In genomic region chr19:49486710-49487276, GRCh38 we compare ENCODE assay signal across 8 cellular contexts. TPM values are rescaled to one million over a fixed set of nuclear protein-coding genes. Genes with fewer than 3 reads are reported as not detected.
DNase-seq lines count a peak whose midpoint lies in the region; ATAC-seq and TF ChIP-seq lines count a peak whose summit lies in the region.

No MANE protein-coding gene starts in this region.

- peaks cover 37% of the 10 kb centered on the region for H3K79me2 ChIP-seq in ACC112 (ENCODE audit: control insufficient read depth, insufficient read depth, low read length, unreplicated experiment)

- H3K36me3 ChIP-seq in ACC112 (ENCODE audit: insufficient read depth, low read length), result peaks cover 30% of the 10 kb centered on the region

- peak overlapping the region; percentile 95 for H3K4me3 Mint-ChIP-seq in central memory CD8-positive, alpha-beta T cell
- peak overlapping the region; percentile 98 for H3K4me3 Mint-ChIP-seq in natural killer cell treated with Interleukin-12 subunit alpha and Interleukin-12 subunit beta and Interleukin-15 and Interleukin-18, amount 100 ng/mL, for 72 hours

- no peaks in the 10 kb centered on the region for H3K27me3 ChIP-seq in ACC112 (ENCODE audit: insufficient read depth, low read length)

- H3K4me1 ChIP-seq in ACC112 (ENCODE audit: control insufficient read depth, insufficient read depth, low read length, unreplicated experiment), result peaks cover 8% of the 10 kb centered on the region

- H3K36me3 Mint-ChIP-seq in central memory CD8-positive, alpha-beta T cell (ENCODE audit: insufficient read depth), result peaks cover 80% of the 10 kb centered on the region
- peaks cover 18% of the 10 kb centered on the region for H3K36me3 Mint-ChIP-seq in natural killer cell treated with Interleukin-12 subunit alpha and Interleukin-12 subunit beta and Interleukin-15 and Interleukin-18, amount 100 ng/mL, for 72 hours

- H3K4me3 ChIP-seq in ACC112 (ENCODE audit: low read depth, low read length) (no peak overlapping the region; the same call in 1 of the 2 replicates), LNCaP clone FGC (ENCODE audit: low read depth, low read length) (peak overlapping the region; percentile 40)

- no peak for ATAC-seq in central memory CD8-positive, alpha-beta T cell (replicated peaks; ENCODE audit: extremely low read depth, poor library complexity, severe bottlenecking)
- no peak for ATAC-seq in natural killer cell treated with Interleukin-12 subunit alpha and Interleukin-12 subunit beta and Interleukin-15 and Interleukin-18, amount 100 ng/mL, for 72 hours

- peak overlapping the region; percentile 94 for H3K27ac Mint-ChIP-seq in central memory CD8-positive, alpha-beta T cell (ENCODE audit: low read depth)
- peak overlapping the region; percentile 96 to 99 for H3K27ac Mint-ChIP-seq in natural killer cell treated with Interleukin-12 subunit alpha and Interleukin-12 subunit beta and Interleukin-15 and Interleukin-18, amount 100 ng/mL, for 72 hours

- no peaks in the 10 kb centered on the region for H3K9me3 Mint-ChIP-seq in central memory CD8-positive, alpha-beta T cell
- no peaks in the 10 kb centered on the region for H3K9me3 Mint-ChIP-seq in natural killer cell treated with Interleukin-12 subunit alpha and Interleukin-12 subunit beta and Interleukin-15 and Interleukin-18, amount 100 ng/mL, for 72 hours

- H3K4me1 Mint-ChIP-seq in central memory CD8-positive, alpha-beta T cell, result peaks cover 43% of the 10 kb centered on the region
- H3K4me1 Mint-ChIP-seq in natural killer cell treated with Interleukin-12 subunit alpha and Interleukin-12 subunit beta and Interleukin-15 and Interleukin-18, amount 100 ng/mL, for 72 hours (ENCODE audit: low read depth in 2 of 2), result peaks cover 28 to 36% of the 10 kb centered on the region in 2 donors

- H3K27ac ChIP-seq in ACC112 (ENCODE audit: low read depth, low read length), result no peak overlapping the region

- H3K27me3 Mint-ChIP-seq in central memory CD8-positive, alpha-beta T cell, result no peaks in the 10 kb centered on the region
- H3K27me3 Mint-ChIP-seq in natural killer cell treated with Interleukin-12 subunit alpha and Interleukin-12 subunit beta and Interleukin-15 and Interleukin-18, amount 100 ng/mL, for 72 hours, result no peaks in the 10 kb centered on the region

- in situ Hi-C loops in GM13977 (cut with MboI; ENCODE audit: low pct_unique_long_range_greater_than_20kb, low sequenced_read_pairs, unreplicated experiment), result no loop called here

- DNase-seq in LNCaP clone FGC (ENCODE audit: low read depth) (no peak), DMS 273 (lab: John Stamatoyannopoulos, UW; ENCODE audit: unreplicated experiment) (no peak), GM13977 (ENCODE audit: low spot score) (no peak), NCI-H1417 (lab: John Stamatoyannopoulos, UW) (no peak)
- no peak for DNase-seq in central memory CD8-positive, alpha-beta T cell (ENCODE audit: low spot score in 2 of 2)
- no peak for DNase-seq in natural killer cell treated with Interleukin-12 subunit alpha and Interleukin-12 subunit beta and Interleukin-15 and Interleukin-18, amount 100 ng/mL, for 72 hours (ENCODE audit: low spot score)
- DNase-seq in stimulated activated CD4-positive, alpha-beta T cell treated with anti-CD3 and anti-CD28 coated beads, Interleukin-4, amount 100 ng/mL, for 1 hour, result no peak

- TF ChIP-seq CTCF in LNCaP clone FGC (IDR thresholded peaks at IDR 0.05; ENCODE audit: control insufficient read depth, extremely low read depth, insufficient read depth), result no peak
- no peak for TF ChIP-seq CTCF in GM13977 (IDR thresholded peaks at IDR 0.05; ENCODE audit: extremely low read depth, insufficient read depth, missing control alignments)

- peak overlapping the region; percentile 14 for H2AFZ ChIP-seq in ACC112 (ENCODE audit: low read length, unreplicated experiment)

RNA-seq across cellular contexts. Expression of gene RPL13A, which starts 0.6 kb away (rescaled TPM):
- total RNA-seq in natural killer cell treated with Interleukin-12 subunit alpha and Interleukin-12 subunit beta and Interleukin-15 and Interleukin-18, amount 100 ng/mL, for 72 hours, result 1,000 to 10,000 TPM; 1,861 to 2,042 TPM

RNA-seq across cellular contexts. Expression of gene RPS11, which starts 9.4 kb away (rescaled TPM):
- 1,000 to 10,000 TPM; 1,165 to 1,334 TPM for total RNA-seq in natural killer cell treated with Interleukin-12 subunit alpha and Interleukin-12 subunit beta and Interleukin-15 and Interleukin-18, amount 100 ng/mL, for 72 hours

RNA-seq across cellular contexts. Expression of gene FLT3LG, which starts 12.8 kb away (rescaled TPM):
- total RNA-seq in natural killer cell treated with Interleukin-12 subunit alpha and Interleukin-12 subunit beta and Interleukin-15 and Interleukin-18, amount 100 ng/mL, for 72 hours, result 10 to 100 TPM; 33.5 to 80.4 TPM

RNA-seq across cellular contexts. Expression of gene FCGRT, which starts 25.7 kb away (rescaled TPM):
- total RNA-seq in natural killer cell treated with Interleukin-12 subunit alpha and Interleukin-12 subunit beta and Interleukin-15 and Interleukin-18, amount 100 ng/mL, for 72 hours, result 1 to 10 TPM; 1.6 to 3.0 TPM

RNA-seq across cellular contexts. Expression of gene ALDH16A1, which starts 33.8 kb away (rescaled TPM):
- 10 to 100 TPM; 29.0 to 65.2 TPM for total RNA-seq in natural killer cell treated with Interleukin-12 subunit alpha and Interleukin-12 subunit beta and Interleukin-15 and Interleukin-18, amount 100 ng/mL, for 72 hours
